Comparison of ENCODE assay signal across 8 cellular contexts in the genomic region with DNA sequence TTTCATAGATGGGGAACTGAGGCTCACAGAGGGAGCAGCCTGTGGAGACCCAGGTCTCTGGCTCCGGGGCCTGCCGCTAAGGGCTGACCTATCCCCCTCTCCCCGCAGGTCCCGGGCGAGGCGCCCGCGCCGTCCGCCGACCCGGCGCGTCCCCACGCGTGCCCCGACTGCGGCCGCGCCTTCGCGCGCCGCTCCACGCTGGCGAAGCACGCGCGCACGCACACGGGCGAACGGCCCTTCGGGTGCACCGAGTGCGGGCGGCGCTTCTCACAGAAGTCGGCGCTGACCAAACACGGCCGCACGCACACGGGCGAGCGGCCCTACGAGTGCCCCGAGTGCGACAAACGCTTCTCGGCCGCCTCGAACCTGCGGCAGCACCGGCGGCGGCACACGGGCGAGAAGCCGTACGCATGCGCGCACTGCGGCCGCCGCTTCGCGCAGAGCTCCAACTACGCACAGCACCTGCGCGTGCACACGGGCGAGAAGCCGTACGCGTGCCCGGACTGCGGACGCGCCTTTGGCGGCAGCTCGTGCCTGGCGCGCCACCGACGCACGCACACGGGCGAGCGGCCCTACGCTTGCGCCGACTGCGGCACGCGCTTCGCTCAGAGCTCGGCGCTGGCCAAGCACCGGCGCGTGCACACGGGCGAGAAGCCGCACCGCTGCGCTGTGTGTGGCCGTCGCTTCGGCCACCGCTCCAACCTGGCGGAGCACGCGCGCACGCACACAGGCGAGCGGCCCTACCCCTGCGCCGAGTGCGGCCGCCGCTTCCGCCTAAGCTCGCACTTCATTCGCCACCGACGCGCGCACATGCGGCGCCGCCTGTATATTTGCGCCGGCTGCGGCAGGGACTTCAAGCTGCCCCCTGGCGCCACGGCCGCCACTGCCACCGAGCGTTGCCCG. TPM values are rescaled to one million over a fixed set of nuclear protein-coding genes. Genes with fewer than 3 reads are reported as not detected.
DNase-seq lines count a peak whose midpoint lies in the region; ATAC-seq and TF ChIP-seq lines count a peak whose summit lies in the region.

No MANE protein-coding gene starts in this region.

- H2AFZ ChIP-seq in osteoblast (ENCODE audit: low read length) = peak overlapping the region; percentile 77

- ATAC-seq in GM21381 (IDR thresholded peaks at IDR 0.05; ENCODE audit: unreplicated experiment) = peak; percentile 76

- peaks cover 14% of the 10 kb centered on the region for H3K27me3 Mint-ChIP-seq in glutamatergic neuron (ENCODE audit: unreplicated experiment)

- H3K79me2 ChIP-seq in osteoblast (ENCODE audit: insufficient read depth, low read length) = peaks cover 4% of the 10 kb centered on the region

- peaks cover 9% of the 10 kb centered on the region for H3K9me3 Mint-ChIP-seq in glutamatergic neuron (ENCODE audit: unreplicated experiment)

- no peaks in the 10 kb centered on the region for H3K4me1 ChIP-seq in osteoblast (ENCODE audit: insufficient read depth, low read length)

- peak overlapping the region; percentile 81 for H3K4me2 ChIP-seq in osteoblast (ENCODE audit: insufficient read depth, low read length)

- H3K27ac ChIP-seq in osteoblast (ENCODE audit: low read depth, low read length) (no peak overlapping the region), temporal lobe (ENCODE audit: low read depth, low read length) (peak overlapping the region; percentile 69)

- H3K27me3 ChIP-seq in osteoblast (ENCODE audit: insufficient read depth, low read length) = no peaks in the 10 kb centered on the region

- peak overlapping the region; percentile 78 for H3K4me3 ChIP-seq in osteoblast (ENCODE audit: insufficient read depth, low read length)

- peaks cover 14% of the 10 kb centered on the region for H4K20me1 ChIP-seq in osteoblast (ENCODE audit: insufficient read depth, low read length)

- peak; percentile 92 for DNase-seq in D341Med (ENCODE audit: low spot score)
- peak; percentile 84 for DNase-seq in HuH-7.5 (ENCODE audit: low spot score)
- peak; percentile 39 for DNase-seq in SIG-M5 (lab: John Stamatoyannopoulos, UW)
- peak; percentile 91 for DNase-seq in activated naive CD4-positive, alpha-beta T cell treated with anti-CD3 and anti-CD28 coated beads, Interleukin-2, amount 50 U/mL, for 16 hours
- DNase-seq in glutamatergic neuron = peak; percentile 86
- DNase-seq in osteoblast (ENCODE audit: insufficient read length, low spot score, missing footprints) = peak; percentile 97

- peaks cover 3% of the 10 kb centered on the region for H3K4me1 Mint-ChIP-seq in glutamatergic neuron (ENCODE audit: low read depth, unreplicated experiment)

- H3K4me3 Mint-ChIP-seq in glutamatergic neuron (ENCODE audit: unreplicated experiment) = peak overlapping the region; percentile 33

- TF ChIP-seq CTCF in glutamatergic neuron (IDR thresholded peaks at IDR 0.05; ENCODE audit: partially characterized antibody, unreplicated experiment) = no peak
- TF ChIP-seq CTCF in osteoblast (IDR thresholded peaks at IDR 0.05; ENCODE audit: extremely low read depth, low read depth, low read length) = no peak

- H3K36me3 ChIP-seq in osteoblast (ENCODE audit: insufficient read depth, low read length) = peaks cover 18% of the 10 kb centered on the region

- no peaks in the 10 kb centered on the region for H3K9me3 ChIP-seq in osteoblast (ENCODE audit: low read depth, low read length)

- H3K27ac Mint-ChIP-seq in glutamatergic neuron (ENCODE audit: unreplicated experiment) = no peak overlapping the region

- H3K36me3 Mint-ChIP-seq in glutamatergic neuron (ENCODE audit: unreplicated experiment) = no peaks in the 10 kb centered on the region

RNA-seq across cellular contexts. Expression of a gene that starts 10.3 kb away (rescaled TPM):
- total RNA-seq in glutamatergic neuron (ENCODE audit: unreplicated experiment) = 7.8 TPM
- total RNA-seq in osteoblast = 10.9 and 14.8 TPM in 2 replicates
- total RNA-seq in temporal lobe = 5.4 TPM

RNA-seq across cellular contexts. Expression of a gene that starts 12.1 kb away (rescaled TPM):
- total RNA-seq in glutamatergic neuron (ENCODE audit: unreplicated experiment) = 37.6 TPM
- 13.6 and 13.8 TPM in 2 replicates for total RNA-seq in osteoblast
- 36.1 TPM for total RNA-seq in temporal lobe

RNA-seq across cellular contexts. Expression of a gene that starts 22.5 kb away (rescaled TPM):
- 74.7 TPM for total RNA-seq in glutamatergic neuron (ENCODE audit: unreplicated experiment)
- 10.0 and 10.9 TPM in 2 replicates for total RNA-seq in osteoblast
- total RNA-seq in temporal lobe = 20.4 TPM

RNA-seq across cellular contexts. Expression of a gene that starts 28.0 kb away (rescaled TPM):
- 43.2 TPM for total RNA-seq in glutamatergic neuron (ENCODE audit: unreplicated experiment)
- total RNA-seq in osteoblast = 18.0 and 20.3 TPM in 2 replicates
- 12.0 TPM for total RNA-seq in temporal lobe

RNA-seq across cellular contexts. Expression of a gene that starts 35.3 kb away (rescaled TPM):
- total RNA-seq in glutamatergic neuron (ENCODE audit: unreplicated experiment) (2.9 TPM), osteoblast (0.29 TPM in 1 of 2 replicates, not detected in the other), temporal lobe (0.74 TPM)

Comparison
In these comparisons a context has a peak if more than half of its experiments do, and no peak if none do; other contexts are left out.
1. DNase-seq: peak in every context shown above with its lines; median percentile 97 in osteoblast; 92 in D341Med; 91 in activated naive CD4-positive, alpha-beta T cell treated with anti-CD3 and anti-CD28 coated beads, Interleukin-2, amount 50 U/mL, for 16 hours; 86 in glutamatergic neuron; 84 in HuH-7.5; 39 in SIG-M5.